In the genomic region with DNA sequence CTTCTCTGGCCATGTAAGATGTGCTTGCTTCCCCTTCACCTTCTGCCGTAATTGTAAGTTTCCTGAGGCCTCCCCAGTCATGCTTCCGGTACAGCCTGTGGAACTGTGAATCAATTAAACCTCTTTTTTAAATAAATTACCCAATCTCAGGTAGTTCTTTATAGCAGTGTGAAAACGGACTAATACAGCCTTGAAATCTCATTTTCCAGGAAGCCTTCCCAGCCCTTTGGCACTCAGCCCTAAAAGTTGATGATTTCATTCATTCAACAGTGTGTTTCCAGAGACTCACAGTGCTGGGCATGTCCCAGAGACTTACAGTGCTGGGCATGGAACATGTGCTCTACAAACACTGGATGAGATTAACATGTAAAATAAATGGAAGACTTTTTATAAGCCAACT, we compare ENCODE assay signal across 19 cellular contexts.
DNase-seq lines count a peak whose midpoint lies in the region; ATAC-seq and TF ChIP-seq lines count a peak whose summit lies in the region.
"Had no signal": no experiment of that assay in that cellular context is flagged by ENCODE, and none has a peak within 500 bp of the region (broad histone marks: within the 10 kb centered on the region; RNA-seq: fewer than 3 reads in every experiment).

No MANE protein-coding gene starts in this region.

- ATAC-seq in PC-3: peak; percentile 85
- ATAC-seq: left colon; naive thymus-derived CD8-positive, alpha-beta T cell had no signal

- H3K4me2 ChIP-seq in PC-3 (ENCODE audit: low read length): no peak overlapping the region

- H3K9me3 Mint-ChIP-seq in CD14-positive monocyte: peaks cover 0 to 4% (median 0%) of the 10 kb centered on the region in 7 donors
- H3K9me3 Mint-ChIP-seq in activated T-cell treated with anti-CD3 and anti-CD28 coated beads, Interleukin-2, amount 50 U/mL, for 24 hours: no peaks in the 10 kb centered on the region
- H3K9me3 Mint-ChIP-seq: naive thymus-derived CD8-positive, alpha-beta T cell had no signal

- H3K27me3 ChIP-seq in PC-3 (ENCODE audit: low read length): no peaks in the 10 kb centered on the region
- H3K27me3 ChIP-seq: Peyer's patch had no signal

- no peak overlapping the region for H3K4me3 ChIP-seq in PC-3 (ENCODE audit: low read length)
- H3K4me3 ChIP-seq: Peyer's patch had no signal

- H3K27ac ChIP-seq in PC-3 (ENCODE audit: low read length) (no peak overlapping the region), epithelial cell of prostate (peak overlapping the region; percentile 20)
- H3K27ac ChIP-seq: Peyer's patch had no signal

- intact Hi-C loops in PC-3 (cut with micrococcal nuclease): no loop called here
- intact Hi-C loops in CD14-positive monocyte (cut with micrococcal nuclease): no loop called here

- POLR2A ChIA-PET in PC-3 (lab: Charles Lee; ENCODE audit: unreplicated experiment): no interaction called here

- CTCF ChIA-PET in PC-3 (lab: Charles Lee): no interaction called here

- H3K36me3 Mint-ChIP-seq in CD14-positive monocyte: no peaks in the 10 kb centered on the region
- no peaks in the 10 kb centered on the region for H3K36me3 Mint-ChIP-seq in activated T-cell treated with anti-CD3 and anti-CD28 coated beads, Interleukin-2, amount 50 U/mL, for 24 hours (ENCODE audit: low read depth)

- TF ChIP-seq CTCF in PC-3 (conservative IDR thresholded peaks at IDR 0.05; ENCODE audit: low read depth, low read length) (no peak), CD14-positive monocyte (IDR thresholded peaks at IDR 0.05) (no peak)

- no peak overlapping the region for H3K4me3 Mint-ChIP-seq in CD14-positive monocyte
- no peak overlapping the region for H3K4me3 Mint-ChIP-seq in activated T-cell treated with anti-CD3 and anti-CD28 coated beads, Interleukin-2, amount 50 U/mL, for 24 hours
- H3K4me3 Mint-ChIP-seq: brain; endodermal cell; naive thymus-derived CD8-positive, alpha-beta T cell had no signal

- BruUV-seq in PC-3 (replicated peaks; lab: Mats Ljungman, UMichigan): no TSS peak

- H3F3A ChIP-seq in PC-3 (ENCODE audit: low read length, unreplicated experiment): no peaks in the 10 kb centered on the region

- H3K36me3 ChIP-seq in PC-3 (ENCODE audit: low read depth, low read length): no peaks in the 10 kb centered on the region
- H3K36me3 ChIP-seq: Peyer's patch had no signal

- no peaks in the 10 kb centered on the region for H3K4me1 Mint-ChIP-seq in CD14-positive monocyte
- no peaks in the 10 kb centered on the region for H3K4me1 Mint-ChIP-seq in activated T-cell treated with anti-CD3 and anti-CD28 coated beads, Interleukin-2, amount 50 U/mL, for 24 hours (ENCODE audit: low read depth)

- no peaks in the 10 kb centered on the region for H4K20me1 ChIP-seq in PC-3 (ENCODE audit: low read length)

- H2AFZ ChIP-seq in PC-3 (ENCODE audit: low read length): no peak overlapping the region

- H3K9ac ChIP-seq in PC-3 (ENCODE audit: low read length): no peak overlapping the region

- no peaks in the 10 kb centered on the region for H3K9me2 ChIP-seq in PC-3 (replicated peaks; ENCODE audit: low read length)

- DNase-seq in AG20443 (ENCODE audit: low spot score): peak; percentile 72
- DNase-seq in PC-3: peak; percentile 73
- no peak for DNase-seq in epithelial cell of prostate (ENCODE audit: low read depth, low spot score)
- peak; percentile 18 for DNase-seq in kidney tubule cell (ENCODE audit: low spot score)
- no peak for DNase-seq in UCSD-AML1 (lab: John Stamatoyannopoulos, UW; ENCODE audit: unreplicated experiment)
- DNase-seq in NCI-H187 treated with DMSO at 0.1 percent for 48 hours (lab: John Stamatoyannopoulos, UW): no peak
- DNase-seq in CD14-positive monocyte (ENCODE audit: low spot score): no peak
- no peak for DNase-seq in activated T-cell treated with anti-CD3 and anti-CD28 coated beads, Interleukin-2, amount 50 U/mL, for 24 hours
- DNase-seq: activated effector memory CD4-positive, alpha-beta T cell treated with anti-CD3 and anti-CD28 coated beads, Interleukin-2, amount 50 U/mL, for 16 hours; COR-L47; endodermal cell; left colon; MM.1S; naive thymus-derived CD8-positive, alpha-beta T cell; NCI-H2029 treated with DMSO at 0.1 percent for 48 hours; NCI-H526 treated with DMSO at 0.1 percent for 48 hours; Peyer's patch; stimulated activated CD4-positive, alpha-beta T cell treated with anti-CD3 and anti-CD28 coated beads, Interleukin-2, amount 100 ng/mL, for 24 hours had no signal

- H3K27me3 Mint-ChIP-seq in CD14-positive monocyte (ENCODE audit: low read depth in 3 of 3): peaks cover 2 to 4% (median 3%) of the 10 kb centered on the region in 3 donors
- no peaks in the 10 kb centered on the region for H3K27me3 Mint-ChIP-seq in activated T-cell treated with anti-CD3 and anti-CD28 coated beads, Interleukin-2, amount 50 U/mL, for 24 hours
- H3K27me3 Mint-ChIP-seq: brain had no signal

- no peak overlapping the region for H3K27ac Mint-ChIP-seq in CD14-positive monocyte
- no peak overlapping the region for H3K27ac Mint-ChIP-seq in activated T-cell treated with anti-CD3 and anti-CD28 coated beads, Interleukin-2, amount 50 U/mL, for 24 hours
- H3K27ac Mint-ChIP-seq: endodermal cell had no signal

- no peaks in the 10 kb centered on the region; the same call in 1 of the 2 replicates for H3K4me1 ChIP-seq in PC-3 (ENCODE audit: insufficient read depth, low read length)
- H3K4me1 ChIP-seq: Peyer's patch had no signal

- H3K9me3 ChIP-seq in PC-3 (ENCODE audit: low read length): no peaks in the 10 kb centered on the region
- H3K9me3 ChIP-seq: Peyer's patch had no signal

- no peaks in the 10 kb centered on the region for H3K79me2 ChIP-seq in PC-3 (ENCODE audit: low read length)

Comparison
In these comparisons a context has a peak if more than half of its experiments do, and no peak if none do; other contexts are left out.
1. DNase-seq: peak in AG20443 (single experiment), PC-3 (single experiment) and kidney tubule cell (single experiment); none in epithelial cell of prostate (single experiment), UCSD-AML1 (single experiment), NCI-H187 treated with DMSO at 0.1 percent for 48 hours (single experiment), CD14-positive monocyte (single experiment) and activated T-cell treated with anti-CD3 and anti-CD28 coated beads, Interleukin-2, amount 50 U/mL, for 24 hours (single experiment).